17 cellular contexts compared by ENCODE assay signal in genomic region chr10:23280420-23281043, GRCh38.
"Had no signal": no experiment of that assay in that cellular context is flagged by ENCODE, and none has a peak within 500 bp of the region (broad histone marks: within the 10 kb centered on the region; RNA-seq: fewer than 3 reads in every experiment).

No MANE protein-coding gene starts in this region.

- H3K27ac ChIP-seq: coronary artery, gastrocnemius medialis, spleen, tibial nerve had no signal

- H3K4me3 Mint-ChIP-seq: activated CD4-positive, alpha-beta T cell treated with anti-CD3 and anti-CD28 coated beads for 36 hours; natural killer cell; stimulated activated memory B cell treated with anti-CD40 and anti-IgM and Interleukin-4, amounts not matched to agents 10 μg/mL and 1 μg/mL and 100 μg/mL, for 72 hours had no signal

- ATAC-seq: activated CD4-positive, alpha-beta T cell treated with anti-CD3 and anti-CD28 coated beads for 36 hours; gastrocnemius medialis; left lobe of liver; mucosa of descending colon; natural killer cell; sciatic nerve; stimulated activated memory B cell treated with anti-CD40 and anti-IgM and Interleukin-4, amounts not matched to agents 10 μg/mL and 1 μg/mL and 100 μg/mL, for 72 hours had no signal

- H3K36me3 Mint-ChIP-seq: natural killer cell; stimulated activated memory B cell treated with anti-CD40 and anti-IgM and Interleukin-4, amounts not matched to agents 10 μg/mL and 1 μg/mL and 100 μg/mL, for 72 hours had no signal

- H3K36me3 ChIP-seq: gastrocnemius medialis, spleen, tibial nerve had no signal

- H3K4me1 Mint-ChIP-seq: activated CD4-positive, alpha-beta T cell treated with anti-CD3 and anti-CD28 coated beads for 36 hours; natural killer cell; stimulated activated memory B cell treated with anti-CD40 and anti-IgM and Interleukin-4, amounts not matched to agents 10 μg/mL and 1 μg/mL and 100 μg/mL, for 72 hours had no signal

- DNase-seq: activated CD4-positive, alpha-beta T cell treated with anti-CD3 and anti-CD28 coated beads for 36 hours; activated naive CD4-positive, alpha-beta T cell treated with Interleukin-2 at 50 U/mL for 16 hours; caudate nucleus; effector CD8-positive, alpha-beta T cell; gastrocnemius medialis; islet precursor cell; mammary epithelial cell; mucosa of descending colon; natural killer cell; spleen; stimulated activated CD4-positive, alpha-beta T cell treated with anti-CD3 and anti-CD28 coated beads, Interleukin-1b, Interleukin-23, amount 100 ng/mL, for 48 hours; T1000 had no signal

- H3K9me3 Mint-ChIP-seq: natural killer cell; stimulated activated memory B cell treated with anti-CD40 and anti-IgM and Interleukin-4, amounts not matched to agents 10 μg/mL and 1 μg/mL and 100 μg/mL, for 72 hours had no signal

- H3K27ac Mint-ChIP-seq: activated CD4-positive, alpha-beta T cell treated with anti-CD3 and anti-CD28 coated beads for 36 hours; natural killer cell; stimulated activated memory B cell treated with anti-CD40 and anti-IgM and Interleukin-4, amounts not matched to agents 10 μg/mL and 1 μg/mL and 100 μg/mL, for 72 hours had no signal

- H3K4me3 ChIP-seq: coronary artery, gastrocnemius medialis, mucosa of descending colon, spleen, tibial nerve had no signal

- H3K27me3 ChIP-seq: gastrocnemius medialis, tibial nerve had no signal

- H3K4me1 ChIP-seq: gastrocnemius medialis, spleen had no signal
